In genomic region chr1:17108360-17108759, GRCh38 we compare ENCODE assay signal across 26 cellular contexts. TPM values are rescaled to one million over a fixed set of nuclear protein-coding genes. Genes with fewer than 3 reads are reported as not detected.
DNase-seq lines count a peak whose midpoint lies in the region; ATAC-seq, FAIRE-seq and TF ChIP-seq lines count a peak whose summit lies in the region.
"Had no signal": no experiment of that assay in that cellular context is flagged by ENCODE, and none has a peak within 500 bp of the region (broad histone marks: within the 10 kb centered on the region; RNA-seq: fewer than 3 reads in every experiment).

No MANE protein-coding gene starts in this region.

- H3K9ac ChIP-seq in keratinocyte (ENCODE audit: control insufficient read depth, extremely low read depth, insufficient read depth, low read length), result no peak overlapping the region
- H3K9ac ChIP-seq: BLaER1 treated with 17β-estradiol and CSF1 and Interleukin-3, amounts not matched to agents 10 nM and 100 nM; KMS-11 had no signal

- H3K36me3 Mint-ChIP-seq in MCF 10A (ENCODE audit: insufficient read depth, unreplicated experiment), result no peaks in the 10 kb centered on the region
- H3K36me3 Mint-ChIP-seq: CD8-positive, alpha-beta memory T cell had no signal

- intact Hi-C loops in MCF 10A (cut with micrococcal nuclease), result no loop called here

- H3K4me1 ChIP-seq in keratinocyte (ENCODE audit: control insufficient read depth, extremely low read depth, insufficient read depth, low read length), result peaks cover 11% of the 10 kb centered on the region
- peaks cover 50 to 58% of the 10 kb centered on the region in 2 experiments for H3K4me1 ChIP-seq in neutrophil (ENCODE audit: control insufficient read depth in 1 of 2, insufficient read depth in 1 of 2, low read depth in 1 of 2, low read length in 1 of 2)
- H3K4me1 ChIP-seq in foreskin keratinocyte, result no peaks in the 10 kb centered on the region

- no peaks in the 10 kb centered on the region for H3K4me1 Mint-ChIP-seq in MCF 10A (ENCODE audit: insufficient read depth, unreplicated experiment)
- H3K4me1 Mint-ChIP-seq: CD8-positive, alpha-beta memory T cell had no signal

- BruUV-seq in MCF 10A (replicated peaks; lab: Mats Ljungman, UMichigan), result no TSS peak

- no peak overlapping the region for H3K4me2 ChIP-seq in keratinocyte (ENCODE audit: control insufficient read depth, extremely low read depth, insufficient read depth, low read depth, low read length)
- H3K4me2 ChIP-seq: BLaER1 treated with 17β-estradiol and CSF1 and Interleukin-3, amounts not matched to agents 10 nM and 100 nM; GM23338; KMS-11 had no signal

- POLR2A ChIA-PET in MCF 10A (lab: Yijun Ruan, JAX), result interaction anchor here (1.4 kb wide), 1 partner anchor 11 kb away, joined by 3 read pairs; no protein-coding TSS in a partner anchor

- TF ChIP-seq CTCF in MCF 10A (IDR thresholded peaks at IDR 0.05; ENCODE audit: unreplicated experiment) (no peak), keratinocyte (optimal IDR thresholded peaks at IDR 0.05 in 1 of 3, IDR thresholded peaks at IDR 0.05 in 1 of 3, conservative IDR thresholded peaks at IDR 0.05 in 1 of 3; ENCODE audit: extremely low read depth in 1 of 3, insufficient read depth in 2 of 3, low read length in 3 of 3) (no peak), neutrophil (IDR thresholded peaks at IDR 0.05) (no peak), foreskin keratinocyte (conservative IDR thresholded peaks at IDR 0.05) (no peak)

- no peaks in the 10 kb centered on the region for H3K9me3 ChIP-seq in keratinocyte (ENCODE audit: control insufficient read depth, low read depth, low read length)
- no peaks in the 10 kb centered on the region for H3K9me3 ChIP-seq in neutrophil
- H3K9me3 ChIP-seq: BLaER1 treated with 17β-estradiol and CSF1 and Interleukin-3, amounts not matched to agents 10 nM and 100 nM had no signal

- no peak overlapping the region for H2AFZ ChIP-seq in keratinocyte (ENCODE audit: control insufficient read depth, low read length)
- H2AFZ ChIP-seq: GM23338 had no signal

- ATAC-seq in foreskin keratinocyte, result no peak
- ATAC-seq: GM23338 had no signal

- H3K27me3 ChIP-seq in keratinocyte (ENCODE audit: control insufficient read depth, extremely low read depth, insufficient read depth, low read length) (no peaks in the 10 kb centered on the region), neutrophil (no peaks in the 10 kb centered on the region), foreskin keratinocyte (no peaks in the 10 kb centered on the region)
- H3K27me3 ChIP-seq: BLaER1 treated with 17β-estradiol and CSF1 and Interleukin-3, amounts not matched to agents 10 nM and 100 nM had no signal

- no peaks in the 10 kb centered on the region for H3K27me3 Mint-ChIP-seq in MCF 10A (ENCODE audit: insufficient read depth, unreplicated experiment)

- no peaks in the 10 kb centered on the region for H3K9me3 Mint-ChIP-seq in MCF 10A (ENCODE audit: unreplicated experiment)
- H3K9me3 Mint-ChIP-seq: CD8-positive, alpha-beta memory T cell; GM23338 had no signal

- H4K20me1 ChIP-seq in keratinocyte (ENCODE audit: control insufficient read depth, extremely low read depth, insufficient read depth, low read length), result no peaks in the 10 kb centered on the region
- H4K20me1 ChIP-seq: BLaER1 treated with 17β-estradiol and CSF1 and Interleukin-3, amounts not matched to agents 10 nM and 100 nM had no signal

- H3K79me2 ChIP-seq in keratinocyte (ENCODE audit: control insufficient read depth, insufficient read depth, low read length), result no peaks in the 10 kb centered on the region

- H3K9me1 ChIP-seq in keratinocyte (ENCODE audit: control insufficient read depth, extremely low read depth, insufficient read depth, low read length), result no peaks in the 10 kb centered on the region

- H3K4me3 ChIP-seq in keratinocyte (ENCODE audit: control insufficient read depth in 2 of 3, extremely low read depth in 1 of 3, insufficient read depth in 2 of 3, low read depth in 1 of 3, low read length in 3 of 3) (no peak overlapping the region), neutrophil (ENCODE audit: low read depth in 1 of 2, low read length in 1 of 2) (no peak overlapping the region)
- H3K4me3 ChIP-seq: BLaER1 treated with 17β-estradiol and CSF1 and Interleukin-3, amounts not matched to agents 10 nM and 100 nM; GM23338 had no signal

- no peak overlapping the region for H3K27ac Mint-ChIP-seq in MCF 10A (ENCODE audit: low read depth, unreplicated experiment)
- H3K27ac Mint-ChIP-seq: GM23338 had no signal

- DNase-seq in MCF 10A (ENCODE audit: unreplicated experiment) (peak; percentile 12), keratinocyte (ENCODE audit: low read depth, low spot score) (no peak), foreskin keratinocyte (no peak), T-helper 9 cell (no peak), SKM-1 (lab: John Stamatoyannopoulos, UW; ENCODE audit: unreplicated experiment) (no peak)
- DNase-seq in central memory CD4-positive, alpha-beta T cell, result no peak
- DNase-seq: CD8-positive, alpha-beta memory T cell; HCEC 1CT; NCI-H1092 treated with DMSO at 0.1 percent for 48 hours; NCI-H146; NCI-H2081; NCI-H510A; NCI-H774; OCI-M1; RPMI8226; SHP77 treated with DMSO at 0.1 percent for 48 hours had no signal

- H3K36me3 ChIP-seq in keratinocyte (ENCODE audit: control insufficient read depth in 2 of 2, extremely low read depth in 1 of 2, insufficient read depth in 2 of 2, low read length in 2 of 2) (no peaks in the 10 kb centered on the region), neutrophil (peaks cover 83% of the 10 kb centered on the region)
- H3K36me3 ChIP-seq: BLaER1 treated with 17β-estradiol and CSF1 and Interleukin-3, amounts not matched to agents 10 nM and 100 nM had no signal

- CTCF ChIA-PET in MCF 10A (lab: Yijun Ruan, JAX), result interaction anchor here (0.6 to 1.5 kb wide), 3 partner anchors 17 to 199 kb away, joined by 3 to 4 read pairs (median 3); no protein-coding TSS in a partner anchor

- H3K27ac ChIP-seq in keratinocyte (ENCODE audit: control insufficient read depth, insufficient read depth, low read length), result no peak overlapping the region
- H3K27ac ChIP-seq in neutrophil, result peak overlapping the region; percentile 27
- H3K27ac ChIP-seq in temporal lobe (ENCODE audit: low read depth, low read length), result peak overlapping the region; percentile 17
- no peak overlapping the region for H3K27ac ChIP-seq in foreskin keratinocyte
- H3K27ac ChIP-seq: BLaER1 treated with 17β-estradiol and CSF1 and Interleukin-3, amounts not matched to agents 10 nM and 100 nM; HL-60; KMS-11 had no signal

- no peak overlapping the region for H3K4me3 Mint-ChIP-seq in MCF 10A (ENCODE audit: unreplicated experiment)
- H3K4me3 Mint-ChIP-seq: CD8-positive, alpha-beta memory T cell; GM23338 had no signal

- FAIRE-seq in keratinocyte (lab: Jason Lieb, UNC), result peak; percentile 69
- FAIRE-seq: D721Med, GM12891, GM18507 had no signal

- dilution Hi-C loops in keratinocyte (cut with MboI; ENCODE audit: extremely low pct_ligation_motif_present, low sequenced_read_pairs), result no loop called here

RNA-seq across cellular contexts. Expression of gene PADI2, which starts 10.9 kb away (rescaled TPM):
- 0.16 and 0.20 TPM in 2 replicates for total RNA-seq in MCF 10A (2022)
- polyA plus RNA-seq in keratinocyte, result 0.09 to 0.23 TPM (median 0.13 TPM) in 3 replicates
- not detected for polyA plus RNA-seq in keratinocyte (2011; ENCODE audit: low read depth)
- 0.12 and 0.16 TPM in 2 replicates for polyA plus RNA-seq in keratinocyte (2011; cell fraction: cytosol; rRNA removed)
- polyA plus RNA-seq in keratinocyte (2011; cell fraction: nucleus; rRNA removed), result 0.20 TPM in 2 replicates
- polyA plus RNA-seq in keratinocyte (2012; ENCODE audit: low replicate concordance), result 0.07 and 0.21 TPM in 2 replicates
- polyA minus RNA-seq in keratinocyte, result 0.13 to 0.69 TPM (median 0.35 TPM) in 3 replicates
- not detected for polyA minus RNA-seq in keratinocyte (2011; cell fraction: cytosol; rRNA and poly(A)+ RNA removed)
- 0.21 and 0.31 TPM in 2 replicates for polyA minus RNA-seq in keratinocyte (2011; cell fraction: nucleus; rRNA and poly(A)+ RNA removed)
- total RNA-seq in temporal lobe, result 0.74 TPM
- 0.56 and 0.95 TPM in 2 replicates for total RNA-seq in foreskin keratinocyte
- polyA plus RNA-seq in foreskin keratinocyte, result 0.45 TPM in 2 replicates
- total RNA-seq: CD8-positive, alpha-beta memory T cell; HT1080 had no signal
- polyA plus RNA-seq: CD8-positive, alpha-beta memory T cell had no signal

RNA-seq across cellular contexts. Expression of gene SDHB, which starts 54.5 kb away (rescaled TPM):
- 166 and 189 TPM in 2 replicates for total RNA-seq in MCF 10A (2022)
- 149 to 228 TPM (median 162 TPM) in 3 replicates for polyA plus RNA-seq in keratinocyte
- 150 TPM for polyA plus RNA-seq in keratinocyte (2011; ENCODE audit: low read depth)
- 164 and 328 TPM in 2 replicates for polyA plus RNA-seq in keratinocyte (2011; cell fraction: cytosol; rRNA removed)
- 104 and 109 TPM in 2 replicates for polyA plus RNA-seq in keratinocyte (2011; cell fraction: nucleus; rRNA removed)
- polyA plus RNA-seq in keratinocyte (2012; ENCODE audit: low replicate concordance), result 90.0 and 114 TPM in 2 replicates
- polyA minus RNA-seq in keratinocyte, result 60.0 to 248 TPM (median 135 TPM) in 3 replicates
- 89.4 TPM for polyA minus RNA-seq in keratinocyte (2011; cell fraction: cytosol; rRNA and poly(A)+ RNA removed)
- polyA minus RNA-seq in keratinocyte (2011; cell fraction: nucleus; rRNA and poly(A)+ RNA removed), result 36.1 and 59.3 TPM in 2 replicates
- total RNA-seq in temporal lobe, result 61.5 TPM
- total RNA-seq in foreskin keratinocyte, result 152 and 156 TPM in 2 replicates
- polyA plus RNA-seq in foreskin keratinocyte, result 162 and 181 TPM in 2 replicates

Comparison
In these comparisons a context has a peak if more than half of its experiments do, and no peak if none do; other contexts are left out.
1. H3K27ac ChIP-seq: peak in neutrophil (single experiment) and temporal lobe (single experiment); none in keratinocyte (single experiment) and foreskin keratinocyte (single experiment).